In genomic region chr3:5054098-5054497, GRCh38 we compare ENCODE assay signal across 1 cellular context.
TF ChIP-seq lines count a peak whose summit lies in the region.

No MANE protein-coding gene starts in this region.

TF ChIP-seq in GM12878, 131 proteins besides CTCF, POLR2A, EP300 and RAD21 (continued from another document):
- no peak for TF ChIP-seq SMAD5 (IDR thresholded peaks at IDR 0.05; ENCODE audit: low read depth)
- no peak for TF ChIP-seq MYB (IDR thresholded peaks at IDR 0.05; ENCODE audit: borderline replicate concordance, low read depth, low read length)
TF ChIP-seq in GM12878: peak in this region for 6.
